ENCODE assay signal across 16 cellular contexts in the genomic region with DNA sequence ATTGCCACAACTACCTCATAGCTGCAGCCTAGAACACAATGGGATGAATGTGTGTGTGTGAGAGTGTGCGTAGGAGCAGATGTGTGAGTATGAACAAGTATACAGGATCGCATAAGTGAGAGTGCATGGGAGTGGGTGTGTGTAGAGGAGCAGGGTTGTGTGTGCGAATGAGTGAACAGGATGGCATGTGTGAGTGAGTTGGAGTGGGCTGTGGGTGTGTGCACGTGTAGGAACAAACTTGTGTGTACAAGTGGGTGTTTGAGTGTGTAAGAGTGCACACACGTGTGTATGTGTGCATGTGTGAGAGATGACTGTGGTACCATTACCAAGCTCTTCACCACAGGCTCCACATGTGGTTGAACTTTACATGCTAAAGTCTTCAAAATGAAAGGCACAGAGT.
DNase-seq lines count a peak whose midpoint lies in the region; ATAC-seq, FAIRE-seq and TF ChIP-seq lines count a peak whose summit lies in the region.
"Had no signal": no experiment of that assay in that cellular context is flagged by ENCODE, and none has a peak within 500 bp of the region (broad histone marks: within the 10 kb centered on the region; RNA-seq: fewer than 3 reads in every experiment).

No MANE protein-coding gene starts in this region.

- in situ Hi-C loops in GM12878 (cut with MboI), result no loop called here

- no peak overlapping the region for H3K56ac ChIP-seq in mesendoderm (ENCODE audit: low read length)

- TF ChIP-seq CTCF in HEK293 (tag by site-specific recombination; IDR thresholded peaks at IDR 0.05) (no peak), GM12878 (IDR thresholded peaks at IDR 0.05 in 2 of 3, conservative IDR thresholded peaks at IDR 0.05 in 1 of 3; ENCODE audit: control insufficient read depth in 2 of 3, extremely low read depth in 1 of 3, insufficient read depth in 1 of 3, low read depth in 3 of 3, low read length in 3 of 3) (no peak)

- no peaks in the 10 kb centered on the region for H3K27me3 ChIP-seq in GM12878 (replicated peaks in 1 of 2; ENCODE audit: control insufficient read depth in 2 of 2, insufficient read depth in 2 of 2, low read length in 1 of 2)
- H3K27me3 ChIP-seq in mesendoderm (ENCODE audit: insufficient read depth, low read length, poor library complexity), result peaks cover 12% of the 10 kb centered on the region
- H3K27me3 ChIP-seq: gastrocnemius medialis, suprapubic skin had no signal

- H4K8ac ChIP-seq in mesendoderm (ENCODE audit: low read depth, low read length), result no peak overlapping the region

- intact Hi-C loops in GM12878 (cut with micrococcal nuclease; ENCODE audit: unreplicated experiment), result loop anchor here (2.0 to 5.0 kb wide), 3 partner anchors 67 to 147 kb away; no protein-coding TSS in a partner anchor
- intact Hi-C loops in posterior vena cava (cut with DNase I), result no loop called here

- no peak for TF ChIP-seq POLR2A in GM12878 (IDR thresholded peaks at IDR 0.05; ENCODE audit: low read depth, low read length)

- H2AK5ac ChIP-seq in mesendoderm (ENCODE audit: low read length), result no peak overlapping the region

- WGBS in GM12878 (ENCODE audit: insufficient coverage, insufficient replicate concordance, low lambda C conversion rate, missing lambda C conversion rate), result 83% methylated on average over 5 of the region's 5 CpGs
- no CpG with 5 or more reads among the region's 5 CpGs for WGBS in mesendoderm (ENCODE audit: extremely low coverage, insufficient coverage, low lambda C conversion rate)

- H3K4me1 Mint-ChIP-seq in activated T-cell treated with anti-CD3 and anti-CD28 coated beads, Interleukin-2, amount 50 U/mL, for 72 hours (ENCODE audit: low read depth), result peaks cover 88% of the 10 kb centered on the region

- H3K4me3 ChIP-seq in HEK293 (ENCODE audit: low read depth, low read length) (no peak overlapping the region), GM12878 (no peak overlapping the region), mesendoderm (ENCODE audit: low read length) (no peak overlapping the region)
- H3K4me3 ChIP-seq: gastrocnemius medialis had no signal

- H2AFZ ChIP-seq in GM12878 (ENCODE audit: control insufficient read depth, low read depth, low read length), result no peak overlapping the region

- no peak for TF ChIP-seq EP300 in GM12878 (IDR thresholded peaks at IDR 0.05; ENCODE audit: borderline replicate concordance in 1 of 2, control insufficient read depth in 1 of 2, low read depth in 2 of 2, low read length in 2 of 2)

- H3K36me3 Mint-ChIP-seq in activated T-cell treated with anti-CD3 and anti-CD28 coated beads, Interleukin-2, amount 50 U/mL, for 72 hours (ENCODE audit: insufficient read depth in 2 of 2), result peaks cover 3 to 10% of the 10 kb centered on the region in 2 donors

- H3K79me2 ChIP-seq in GM12878 (ENCODE audit: control insufficient read depth, insufficient read depth, low read length) (peaks cover 14% of the 10 kb centered on the region), mesendoderm (ENCODE audit: control insufficient read depth, insufficient read depth, low read length) (no peaks in the 10 kb centered on the region)

- H2BK5ac ChIP-seq in mesendoderm (ENCODE audit: low read length), result no peak overlapping the region

- peak overlapping the region; percentile 0 for H3K27ac Mint-ChIP-seq in activated T-cell treated with anti-CD3 and anti-CD28 coated beads, Interleukin-2, amount 50 U/mL, for 72 hours

- H3K23ac ChIP-seq in mesendoderm (ENCODE audit: low read length), result no peak overlapping the region

- no peaks in the 10 kb centered on the region for H3K9me3 Mint-ChIP-seq in activated T-cell treated with anti-CD3 and anti-CD28 coated beads, Interleukin-2, amount 50 U/mL, for 72 hours

- CTCF ChIA-PET in HEK293 (lab: Yijun Ruan, JAX) (no interaction called here), GM12878 (lab: Yijun Ruan, JAX) (interaction anchor here (0.6 to 8.4 kb wide), 9 partner anchors 27 to 209 kb away, joined by 3 to 66 read pairs (median 5); no protein-coding TSS in a partner anchor)

- no peak for TF ChIP-seq RAD21 in GM12878 (IDR thresholded peaks at IDR 0.05; ENCODE audit: insufficient read depth, low read depth, low read length)

- no peak overlapping the region for H3K18ac ChIP-seq in mesendoderm (ENCODE audit: low read length)

- H3K79me1 ChIP-seq in mesendoderm (ENCODE audit: low read length), result no peaks in the 10 kb centered on the region

- H3K9ac ChIP-seq in GM12878 (ENCODE audit: control insufficient read depth, insufficient read depth, low read length) (no peak overlapping the region), mesendoderm (ENCODE audit: low read length) (no peak overlapping the region)

- RAD21 ChIA-PET in GM12878 (lab: Charles Lee; ENCODE audit: unreplicated experiment), result interaction anchor here (1.1 to 18.2 kb wide), 10 partner anchors 8 to 231 kb away, joined by 4 to 262 read pairs (median 26); no protein-coding TSS in a partner anchor

- no peak overlapping the region for H2BK15ac ChIP-seq in mesendoderm (replicated peaks; ENCODE audit: low read depth)

- H2BK120ac ChIP-seq in mesendoderm (ENCODE audit: low read depth, low read length), result no peak overlapping the region

- POLR2A ChIA-PET in HEK293 (lab: Yijun Ruan, JAX) (interaction anchor here (1.5 kb wide), 1 partner anchor 15 kb away, joined by 3 read pairs; no protein-coding TSS in a partner anchor), GM12878 (lab: Charles Lee) (interaction anchor here (0.7 to 3.5 kb wide), 9 partner anchors 8 to 79 kb away, joined by 3 to 17 read pairs (median 4); no protein-coding TSS in a partner anchor)

- H3K27me3 Mint-ChIP-seq in activated T-cell treated with anti-CD3 and anti-CD28 coated beads, Interleukin-2, amount 50 U/mL, for 72 hours (ENCODE audit: low read depth), result no peaks in the 10 kb centered on the region

- no peak for DNase-seq in activated T-cell treated with anti-CD3 and anti-CD28 coated beads, Interleukin-2, amount 50 U/mL, for 72 hours
- no peak for DNase-seq in activated T-cell treated with anti-CD3 and anti-CD28 coated beads, Interleukin-2, amount 50 U/mL, for 48 hours
- no peak for DNase-seq in GM12878 (ENCODE audit: low read depth, low spot score)
- DNase-seq in posterior vena cava (ENCODE audit: low spot score), result peak; percentile 30
- no peak for DNase-seq in mesendoderm
- DNase-seq in UCSD-AML1 (lab: John Stamatoyannopoulos, UW; ENCODE audit: unreplicated experiment), result no peak
- DNase-seq: activated CD8-positive, alpha-beta memory T cell treated with anti-CD3 and anti-CD28 coated beads, Interleukin-2, amount 50 U/mL, for 48 hours; cortex of kidney; gastrocnemius medialis; NCI-H2227 treated with DMSO at 0.1 percent for 48 hours had no signal

- H3K4me2 ChIP-seq in GM12878 (ENCODE audit: control insufficient read depth, insufficient read depth) (peak overlapping the region; percentile 85; the same call in 1 of the 2 replicates), mesendoderm (ENCODE audit: low read length) (no peak overlapping the region)

- H3K36me3 ChIP-seq in HEK293 (ENCODE audit: control insufficient read depth in 2 of 2, insufficient read depth in 1 of 2, low read length in 2 of 2) (no peaks in the 10 kb centered on the region), GM12878 (ENCODE audit: control insufficient read depth in 2 of 2, insufficient read depth in 2 of 2, low read length in 1 of 2) (0 out of 4 replicates have a peak, but pooled peaks cover 0 to 3% of the 10 kb centered on the region in 2 experiments), mesendoderm (ENCODE audit: control insufficient read depth, insufficient read depth, low read length) (no peaks in the 10 kb centered on the region)
- H3K36me3 ChIP-seq: gastrocnemius medialis, suprapubic skin had no signal

- H3K4me1 ChIP-seq in HEK293 (ENCODE audit: control insufficient read depth, insufficient read depth, low read length), result no peaks in the 10 kb centered on the region
- H3K4me1 ChIP-seq in GM12878 (ENCODE audit: control insufficient read depth, insufficient read depth, low read length), result peaks cover 20% of the 10 kb centered on the region
- peaks cover under 1% of the 10 kb centered on the region for H3K4me1 ChIP-seq in mesendoderm (ENCODE audit: control insufficient read depth, low read depth, low read length)

- no peaks in the 10 kb centered on the region for H3K9me3 ChIP-seq in HEK293 (ENCODE audit: control insufficient read depth, insufficient read depth, low read depth, low read length)
- no peaks in the 10 kb centered on the region for H3K9me3 ChIP-seq in GM12878 (replicated peaks; ENCODE audit: control insufficient read depth, insufficient read depth, low read length)
- H3K9me3 ChIP-seq: gastrocnemius medialis, suprapubic skin had no signal

- H3K27ac ChIP-seq in HEK293 (ENCODE audit: extremely low read depth, low read depth, low read length) (no peak overlapping the region), GM12878 (ENCODE audit: control insufficient read depth, insufficient read depth) (no peak overlapping the region), mesendoderm (ENCODE audit: low read depth, low read length) (no peak overlapping the region)
- H3K27ac ChIP-seq: epithelial cell of prostate, gastrocnemius medialis, suprapubic skin had no signal

- FAIRE-seq in GM12878 (lab: Jason Lieb, UNC), result no peak
- FAIRE-seq: G401.6 had no signal

- ATAC-seq in activated T-cell treated with anti-CD3 and anti-CD28 coated beads, Interleukin-2, amount 50 U/mL, for 72 hours (replicated peaks in 1 of 2), result no peak
- ATAC-seq in GM12878, result no peak
- ATAC-seq in HG02759 (IDR thresholded peaks at IDR 0.05; ENCODE audit: unreplicated experiment), result no peak
- ATAC-seq: gastrocnemius medialis, HCT116 had no signal

- no peak overlapping the region for H3K4ac ChIP-seq in mesendoderm (ENCODE audit: low read depth, low read length)

- SMC1A ChIA-PET in GM12878 (lab: Charles Lee; ENCODE audit: uncharacterized antibody, unreplicated experiment), result interaction anchor here (0.5 to 12.5 kb wide), 17 partner anchors 13 to 150 kb away, joined by 3 to 126 read pairs (median 13); no protein-coding TSS in a partner anchor

- peak overlapping the region; percentile 56 to 97 for H3K4me3 Mint-ChIP-seq in activated T-cell treated with anti-CD3 and anti-CD28 coated beads, Interleukin-2, amount 50 U/mL, for 72 hours

- no TSS peak for BruUV-seq in GM12878 (replicated peaks; lab: Mats Ljungman, UMichigan)

- no peak overlapping the region for H4K5ac ChIP-seq in mesendoderm (ENCODE audit: low read length)

- no peaks in the 10 kb centered on the region for H4K20me1 ChIP-seq in GM12878 (ENCODE audit: control insufficient read depth, insufficient read depth)

TF ChIP-seq in HEK293, 187 proteins besides CTCF, POLR2A, EP300 and RAD21 (continues in another document):
- TF ChIP-seq ZNF549 (tag by site-specific recombination; IDR thresholded peaks at IDR 0.05) (no peak), ZIC2 (tag by site-specific recombination; IDR thresholded peaks at IDR 0.05) (no peak), ZFP3 (tag by site-specific recombination; IDR thresholded peaks at IDR 0.05; ENCODE audit: low read depth) (no peak)

TF ChIP-seq in GM12878, 131 proteins besides CTCF, POLR2A, EP300 and RAD21 (continues in another document):
- no peak for TF ChIP-seq MTA3 (IDR thresholded peaks at IDR 0.05; ENCODE audit: borderline replicate concordance, low read length)
